Comparison of ENCODE assay signal across 8 cellular contexts in genomic region chr20:2874456-2874855, GRCh38. TPM values are rescaled to one million over a fixed set of nuclear protein-coding genes. Genes with fewer than 3 reads are reported as not detected.
DNase-seq lines count a peak whose midpoint lies in the region; ATAC-seq and TF ChIP-seq lines count a peak whose summit lies in the region.

No MANE protein-coding gene starts in this region.

- intact Hi-C loops in mucosa of descending colon (cut with DNase I, micrococcal nuclease), result no loop called here

- peaks cover 66% of the 10 kb centered on the region for H3K4me1 Mint-ChIP-seq in activated T-cell treated with anti-CD3 and anti-CD28 coated beads, Interleukin-2, amount 50 U/mL, for 24 hours (ENCODE audit: low read depth)

- H3K36me3 Mint-ChIP-seq in activated T-cell treated with anti-CD3 and anti-CD28 coated beads, Interleukin-2, amount 50 U/mL, for 24 hours (ENCODE audit: low read depth), result peaks cover 40% of the 10 kb centered on the region

- H3K9ac ChIP-seq in skeletal muscle tissue (ENCODE audit: low read depth in 1 of 3, low read length in 3 of 3), result peak overlapping the region; percentile 58 to 87 (median 83)

- no peak for ATAC-seq in mucosa of descending colon

- H3K27ac Mint-ChIP-seq in activated T-cell treated with anti-CD3 and anti-CD28 coated beads, Interleukin-2, amount 50 U/mL, for 24 hours, result peak overlapping the region; percentile 90

- TF ChIP-seq CTCF in VCaP (conservative IDR thresholded peaks at IDR 0.05), result no peak
- TF ChIP-seq CTCF in mucosa of descending colon (IDR thresholded peaks at IDR 0.05), result no peak

- H3K27ac ChIP-seq in VCaP (peak overlapping the region; percentile 90), skeletal muscle tissue (ENCODE audit: low read depth, low read length) (no peak overlapping the region)

- H3K9me3 Mint-ChIP-seq in activated T-cell treated with anti-CD3 and anti-CD28 coated beads, Interleukin-2, amount 50 U/mL, for 24 hours, result no peaks in the 10 kb centered on the region

- peaks cover 0 to 2% (median 0%) of the 10 kb centered on the region in 3 donors for H3K36me3 ChIP-seq in skeletal muscle tissue (ENCODE audit: control insufficient read depth in 3 of 3, insufficient read depth in 3 of 3, low read length in 3 of 3)
- no peaks in the 10 kb centered on the region for H3K36me3 ChIP-seq in mucosa of descending colon (ENCODE audit: low read depth)

- H3K4me1 ChIP-seq in skeletal muscle tissue (ENCODE audit: control insufficient read depth in 3 of 3, insufficient read depth in 3 of 3, low read length in 3 of 3) (peaks cover 38 to 41% (median 39%) of the 10 kb centered on the region in 3 donors), mucosa of descending colon (ENCODE audit: low read depth) (peaks cover 30% of the 10 kb centered on the region)

- no peaks in the 10 kb centered on the region for H3K27me3 Mint-ChIP-seq in activated T-cell treated with anti-CD3 and anti-CD28 coated beads, Interleukin-2, amount 50 U/mL, for 24 hours

- DNase-seq in activated T-cell treated with anti-CD3 and anti-CD28 coated beads, Interleukin-2, amount 50 U/mL, for 24 hours, result no peak
- DNase-seq in activated T-cell treated with anti-CD3 and anti-CD28 coated beads for 4 hours (no peak), globus pallidus (ENCODE audit: low spot score) (peak; percentile 11), GM19240 (ENCODE audit: insufficient read length, low spot score) (no peak), mucosa of descending colon (no peak)
- no peak for DNase-seq in activated CD4-positive, CD25-positive, alpha-beta regulatory T cell (lab: John Stamatoyannopoulos, UW)

- no peaks in the 10 kb centered on the region for H3K27me3 ChIP-seq in skeletal muscle tissue (ENCODE audit: control insufficient read depth in 3 of 3, insufficient read depth in 3 of 3, low read length in 3 of 3)

- peak overlapping the region; percentile 94 for H3K4me3 Mint-ChIP-seq in activated T-cell treated with anti-CD3 and anti-CD28 coated beads, Interleukin-2, amount 50 U/mL, for 24 hours

- H3K9me3 ChIP-seq in skeletal muscle tissue (ENCODE audit: control insufficient read depth in 3 of 3, low read length in 3 of 3) (no peaks in the 10 kb centered on the region), mucosa of descending colon (no peaks in the 10 kb centered on the region)

- H3K4me3 ChIP-seq in skeletal muscle tissue (ENCODE audit: low read length in 3 of 3), result peak overlapping the region; percentile 78 to 93 (median 91)
- no peak overlapping the region for H3K4me3 ChIP-seq in mucosa of descending colon

RNA-seq across cellular contexts. Expression of gene PTPRA, which starts 1.2 kb away (rescaled TPM):
- total RNA-seq in skeletal muscle tissue, result 93.4 TPM
- 10 to 100 TPM; 39.0 to 64.7 (median 59.3) TPM for total RNA-seq in mucosa of descending colon

RNA-seq across cellular contexts. Expression of gene VPS16, which starts 33.9 kb away (rescaled TPM):
- total RNA-seq in skeletal muscle tissue (28.2 TPM), mucosa of descending colon (10 to 100 TPM; 36.9 to 52.0 (median 38.5) TPM)

RNA-seq across cellular contexts. Expression of gene PCED1A, which starts 34.0 kb away (rescaled TPM):
- 9.4 TPM for total RNA-seq in skeletal muscle tissue
- 10 to 100 TPM; 21.1 to 35.0 (median 29.6) TPM for total RNA-seq in mucosa of descending colon

RNA-seq across cellular contexts. Expression of gene TMEM239, which starts 58.3 kb away (rescaled TPM):
- not detected for total RNA-seq in skeletal muscle tissue
- total RNA-seq in mucosa of descending colon, result not detected

RNA-seq across cellular contexts. Expression of gene C20orf141, which starts 59.7 kb away (rescaled TPM):
- not detected for total RNA-seq in skeletal muscle tissue
- total RNA-seq in mucosa of descending colon, result not detected
